In genomic region chr1:59126361-59126760, GRCh38 we compare ENCODE assay signal across 17 cellular contexts.
DNase-seq lines count a peak whose midpoint lies in the region; ATAC-seq and TF ChIP-seq lines count a peak whose summit lies in the region.
"Had no signal": no experiment of that assay in that cellular context is flagged by ENCODE, and none has a peak within 500 bp of the region (broad histone marks: within the 10 kb centered on the region; RNA-seq: fewer than 3 reads in every experiment).

No MANE protein-coding gene starts in this region.

- peaks cover 29 to 35% of the 10 kb centered on the region in 2 donors for H3K4me1 Mint-ChIP-seq in natural killer cell treated with Interleukin-12 subunit alpha and Interleukin-12 subunit beta and Interleukin-15 and Interleukin-18, amount 100 ng/mL, for 72 hours (ENCODE audit: low read depth in 2 of 2)
- H3K4me1 Mint-ChIP-seq in natural killer cell (peaks cover 14 to 19% of the 10 kb centered on the region in 2 donors), glutamatergic neuron (ENCODE audit: low read depth, unreplicated experiment) (no peaks in the 10 kb centered on the region), WTC11 (peaks cover 12% of the 10 kb centered on the region)

- no peaks in the 10 kb centered on the region for H3K27me3 ChIP-seq in adipocyte (replicated peaks; ENCODE audit: control insufficient read depth, insufficient read depth, low read length)
- H3K27me3 ChIP-seq: BE2C had no signal

- CTCF ChIA-PET in WTC11 (lab: Charles Lee), result no interaction called here

- H3K9ac ChIP-seq in adipocyte (ENCODE audit: low read length), result peak overlapping the region; percentile 6

- H3K4me1 ChIP-seq in adipocyte (ENCODE audit: control insufficient read depth, insufficient read depth, low read length), result peaks cover 67% of the 10 kb centered on the region
- H3K4me1 ChIP-seq: BE2C had no signal

- intact Hi-C loops in natural killer cell (cut with micrococcal nuclease), result no loop called here

- H3K4me3 Mint-ChIP-seq in natural killer cell treated with Interleukin-12 subunit alpha and Interleukin-12 subunit beta and Interleukin-15 and Interleukin-18, amount 100 ng/mL, for 72 hours, result peak overlapping the region; percentile 4
- no peak overlapping the region for H3K4me3 Mint-ChIP-seq in natural killer cell
- H3K4me3 Mint-ChIP-seq in glutamatergic neuron (ENCODE audit: unreplicated experiment), result no peak overlapping the region
- H3K4me3 Mint-ChIP-seq in WTC11, result no peak overlapping the region
- H3K4me3 Mint-ChIP-seq: CD8-positive, alpha-beta T cell had no signal

- no peaks in the 10 kb centered on the region for H3K36me3 ChIP-seq in adipocyte (ENCODE audit: control insufficient read depth, insufficient read depth, low read length, severe bottlenecking)
- H3K36me3 ChIP-seq: BE2C, HAP-1 had no signal

- no peak for ATAC-seq in natural killer cell treated with Interleukin-12 subunit alpha and Interleukin-12 subunit beta and Interleukin-15 and Interleukin-18, amount 100 ng/mL, for 72 hours
- ATAC-seq in natural killer cell (no peak), HG02571 (IDR thresholded peaks at IDR 0.05; ENCODE audit: unreplicated experiment) (no peak), WTC11 (no peak)
- ATAC-seq: CD8-positive, alpha-beta T cell; K562; Panc1 had no signal

- TF ChIP-seq CTCF in natural killer cell (IDR thresholded peaks at IDR 0.05) (no peak), fibroblast of mammary gland (conservative IDR thresholded peaks at IDR 0.05; ENCODE audit: control insufficient read depth, insufficient read depth, low read depth, low read length) (no peak), glutamatergic neuron (IDR thresholded peaks at IDR 0.05; ENCODE audit: partially characterized antibody, unreplicated experiment) (no peak), WTC11 (IDR thresholded peaks at IDR 0.05) (no peak)

- H3K27me3 Mint-ChIP-seq in natural killer cell treated with Interleukin-12 subunit alpha and Interleukin-12 subunit beta and Interleukin-15 and Interleukin-18, amount 100 ng/mL, for 72 hours, result peaks cover 34 to 35% of the 10 kb centered on the region in 2 donors
- H3K27me3 Mint-ChIP-seq in natural killer cell (ENCODE audit: low read depth in 2 of 2) (peaks cover 41 to 64% of the 10 kb centered on the region in 2 donors), glutamatergic neuron (ENCODE audit: unreplicated experiment) (peaks cover 2% of the 10 kb centered on the region), WTC11 (ENCODE audit: low read depth) (no peaks in the 10 kb centered on the region)

- peaks cover 12% of the 10 kb centered on the region for H3K36me3 Mint-ChIP-seq in natural killer cell treated with Interleukin-12 subunit alpha and Interleukin-12 subunit beta and Interleukin-15 and Interleukin-18, amount 100 ng/mL, for 72 hours
- H3K36me3 Mint-ChIP-seq in natural killer cell (no peaks in the 10 kb centered on the region), glutamatergic neuron (ENCODE audit: unreplicated experiment) (peaks cover 5% of the 10 kb centered on the region), WTC11 (peaks cover 8% of the 10 kb centered on the region)
- H3K36me3 Mint-ChIP-seq: CD8-positive, alpha-beta T cell had no signal

- peaks cover 15% of the 10 kb centered on the region for H3K9me3 Mint-ChIP-seq in natural killer cell treated with Interleukin-12 subunit alpha and Interleukin-12 subunit beta and Interleukin-15 and Interleukin-18, amount 100 ng/mL, for 72 hours
- no peaks in the 10 kb centered on the region for H3K9me3 Mint-ChIP-seq in natural killer cell
- peaks cover 2% of the 10 kb centered on the region for H3K9me3 Mint-ChIP-seq in glutamatergic neuron (ENCODE audit: unreplicated experiment)
- peaks cover 25% of the 10 kb centered on the region for H3K9me3 Mint-ChIP-seq in WTC11

- H3K9me3 ChIP-seq in adipocyte (ENCODE audit: control insufficient read depth, low read length), result no peaks in the 10 kb centered on the region
- H3K9me3 ChIP-seq: BE2C, HAP-1 had no signal

- no peak for DNase-seq in natural killer cell treated with Interleukin-12 subunit alpha and Interleukin-12 subunit beta and Interleukin-15 and Interleukin-18, amount 100 ng/mL, for 72 hours (ENCODE audit: low spot score)
- DNase-seq in natural killer cell, result no peak
- no peak for DNase-seq in adipocyte (ENCODE audit: low read depth)
- peak; percentile 33 for DNase-seq in fibroblast of mammary gland (ENCODE audit: low read depth)
- no peak for DNase-seq in glutamatergic neuron
- DNase-seq in NCI-H2171 (lab: John Stamatoyannopoulos, UW), result no peak
- DNase-seq in WTC11 (ENCODE audit: low spot score), result no peak
- DNase-seq: BE2C; CD8-positive, alpha-beta T cell; DMS53; NCI-H1105 treated with DMSO at 0.1 percent for 48 hours; NCI-H1694; NCI-H2081 treated with DMSO at 0.1 percent for 48 hours had no signal

- peak overlapping the region; percentile 3 to 15 for H3K27ac Mint-ChIP-seq in natural killer cell treated with Interleukin-12 subunit alpha and Interleukin-12 subunit beta and Interleukin-15 and Interleukin-18, amount 100 ng/mL, for 72 hours
- H3K27ac Mint-ChIP-seq in natural killer cell (no peak overlapping the region), glutamatergic neuron (ENCODE audit: unreplicated experiment) (no peak overlapping the region), WTC11 (no peak overlapping the region)
- H3K27ac Mint-ChIP-seq: CD8-positive, alpha-beta T cell had no signal

- H3K4me3 ChIP-seq in adipocyte (ENCODE audit: low read length) (no peak overlapping the region), fibroblast of mammary gland (ENCODE audit: control insufficient read depth, low read depth, low read length) (no peak overlapping the region)
- H3K4me3 ChIP-seq: HAP-1, K562 had no signal

- POLR2A ChIA-PET in WTC11 (lab: Charles Lee), result no interaction called here

TF ChIP-seq in WTC11, 78 proteins besides CTCF, POLR2A, EP300 and RAD21:
- TF ChIP-seq, protein P1, sequence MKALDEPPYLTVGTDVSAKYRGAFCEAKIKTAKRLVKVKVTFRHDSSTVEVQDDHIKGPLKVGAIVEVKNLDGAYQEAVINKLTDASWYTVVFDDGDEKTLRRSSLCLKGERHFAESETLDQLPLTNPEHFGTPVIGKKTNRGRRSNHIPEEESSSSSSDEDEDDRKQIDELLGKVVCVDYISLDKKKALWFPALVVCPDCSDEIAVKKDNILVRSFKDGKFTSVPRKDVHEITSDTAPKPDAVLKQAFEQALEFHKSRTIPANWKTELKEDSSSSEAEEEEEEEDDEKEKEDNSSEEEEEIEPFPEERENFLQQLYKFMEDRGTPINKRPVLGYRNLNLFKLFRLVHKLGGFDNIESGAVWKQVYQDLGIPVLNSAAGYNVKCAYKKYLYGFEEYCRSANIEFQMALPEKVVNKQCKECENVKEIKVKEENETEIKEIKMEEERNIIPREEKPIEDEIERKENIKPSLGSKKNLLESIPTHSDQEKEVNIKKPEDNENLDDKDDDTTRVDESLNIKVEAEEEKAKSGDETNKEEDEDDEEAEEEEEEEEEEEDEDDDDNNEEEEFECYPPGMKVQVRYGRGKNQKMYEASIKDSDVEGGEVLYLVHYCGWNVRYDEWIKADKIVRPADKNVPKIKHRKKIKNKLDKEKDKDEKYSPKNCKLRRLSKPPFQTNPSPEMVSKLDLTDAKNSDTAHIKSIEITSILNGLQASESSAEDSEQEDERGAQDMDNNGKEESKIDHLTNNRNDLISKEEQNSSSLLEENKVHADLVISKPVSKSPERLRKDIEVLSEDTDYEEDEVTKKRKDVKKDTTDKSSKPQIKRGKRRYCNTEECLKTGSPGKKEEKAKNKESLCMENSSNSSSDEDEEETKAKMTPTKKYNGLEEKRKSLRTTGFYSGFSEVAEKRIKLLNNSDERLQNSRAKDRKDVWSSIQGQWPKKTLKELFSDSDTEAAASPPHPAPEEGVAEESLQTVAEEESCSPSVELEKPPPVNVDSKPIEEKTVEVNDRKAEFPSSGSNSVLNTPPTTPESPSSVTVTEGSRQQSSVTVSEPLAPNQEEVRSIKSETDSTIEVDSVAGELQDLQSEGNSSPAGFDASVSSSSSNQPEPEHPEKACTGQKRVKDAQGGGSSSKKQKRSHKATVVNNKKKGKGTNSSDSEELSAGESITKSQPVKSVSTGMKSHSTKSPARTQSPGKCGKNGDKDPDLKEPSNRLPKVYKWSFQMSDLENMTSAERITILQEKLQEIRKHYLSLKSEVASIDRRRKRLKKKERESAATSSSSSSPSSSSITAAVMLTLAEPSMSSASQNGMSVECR (CRISPR knock-in tag; IDR thresholded peaks at IDR 0.05; ENCODE audit: borderline replicate concordance), result no peak
- TF ChIP-seq NFYB (CRISPR knock-in tag; conservative IDR thresholded peaks at IDR 0.05; ENCODE audit: low read depth), result no peak
- TF ChIP-seq, protein P2, sequence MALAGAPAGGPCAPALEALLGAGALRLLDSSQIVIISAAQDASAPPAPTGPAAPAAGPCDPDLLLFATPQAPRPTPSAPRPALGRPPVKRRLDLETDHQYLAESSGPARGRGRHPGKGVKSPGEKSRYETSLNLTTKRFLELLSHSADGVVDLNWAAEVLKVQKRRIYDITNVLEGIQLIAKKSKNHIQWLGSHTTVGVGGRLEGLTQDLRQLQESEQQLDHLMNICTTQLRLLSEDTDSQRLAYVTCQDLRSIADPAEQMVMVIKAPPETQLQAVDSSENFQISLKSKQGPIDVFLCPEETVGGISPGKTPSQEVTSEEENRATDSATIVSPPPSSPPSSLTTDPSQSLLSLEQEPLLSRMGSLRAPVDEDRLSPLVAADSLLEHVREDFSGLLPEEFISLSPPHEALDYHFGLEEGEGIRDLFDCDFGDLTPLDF (CRISPR knock-in tag; IDR thresholded peaks at IDR 0.05), result no peak
- TF ChIP-seq KAT7 (CRISPR knock-in tag; IDR thresholded peaks at IDR 0.05; ENCODE audit: borderline replicate concordance), result no peak
- no peak for TF ChIP-seq SMAD3 (CRISPR knock-in tag; IDR thresholded peaks at IDR 0.05; ENCODE audit: borderline replicate concordance)
TF ChIP-seq in WTC11: peak in this region for 0.

Comparison
In these comparisons a context has a peak if more than half of its experiments do, and no peak if none do; other contexts are left out.
1. H3K27ac Mint-ChIP-seq: peak in natural killer cell treated with Interleukin-12 subunit alpha and Interleukin-12 subunit beta and Interleukin-15 and Interleukin-18, amount 100 ng/mL, for 72 hours (2 of 2); none in natural killer cell (0 of 2), glutamatergic neuron (single experiment) and WTC11 (single experiment).